ENCODE assay signal across 8 cellular contexts in the genomic region with DNA sequence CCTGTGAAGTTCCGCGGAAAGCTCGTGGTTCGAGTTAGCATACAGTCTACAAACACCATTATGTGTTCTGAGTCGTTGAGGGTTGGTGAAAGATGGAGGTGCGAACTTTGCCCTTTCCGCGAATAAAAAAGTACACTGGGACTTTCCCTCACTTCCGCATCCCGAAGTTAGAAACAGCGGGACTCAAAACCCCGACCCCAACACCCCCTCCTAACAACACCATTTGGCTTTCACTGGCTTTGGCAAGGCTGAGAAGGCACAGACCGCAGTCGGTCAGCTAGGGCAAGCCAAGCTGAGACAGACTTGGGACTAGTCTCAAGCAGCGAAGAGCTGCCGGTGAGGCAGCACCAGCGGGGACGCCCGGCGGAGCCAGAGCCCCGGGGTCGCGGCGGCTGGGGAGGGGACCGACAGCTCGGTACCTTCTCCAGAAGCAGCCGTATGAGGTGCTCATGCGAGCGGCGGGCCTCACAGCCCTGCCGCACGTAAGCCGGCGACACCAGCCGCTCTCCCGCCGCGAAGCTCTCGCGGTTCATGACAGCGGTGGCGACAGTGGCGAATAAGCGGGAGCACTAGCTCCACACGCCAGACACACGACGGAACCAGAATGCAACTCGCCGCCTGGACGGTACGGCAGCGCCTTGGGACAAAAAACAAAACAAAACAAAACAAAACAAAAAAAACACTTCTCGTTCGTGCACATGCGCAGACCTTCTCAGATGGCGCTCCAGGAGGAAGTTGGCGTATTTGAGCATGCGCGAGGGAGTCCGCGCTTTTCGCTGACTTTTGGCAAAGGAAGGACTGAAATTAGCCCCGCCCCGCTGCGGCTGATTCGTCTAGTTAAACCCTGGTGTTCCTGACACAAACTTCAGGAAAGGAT. TPM values are rescaled to one million over a fixed set of nuclear protein-coding genes. Genes with fewer than 3 reads are reported as not detected.
DNase-seq lines count a peak whose midpoint lies in the region; ATAC-seq and TF ChIP-seq lines count a peak whose summit lies in the region.

TSS of gene SEPSECS (minus strand) at position 613 of the 877 bp plus-strand sequence. CDS start at position 533, 80 bp downstream.

- intact Hi-C loops in CD14-positive monocyte (cut with micrococcal nuclease) = loop anchor here in 1 of 2 donors (5.0 to 10.0 kb wide), 4 partner anchors 152 to 578 kb away; partner anchors contain the start of genes ANAPC4, DHX15 and ZCCHC4

- ATAC-seq in GM19397 (IDR thresholded peaks at IDR 0.05; ENCODE audit: unreplicated experiment) (peak; percentile 88), HG03571 (IDR thresholded peaks at IDR 0.05; ENCODE audit: unreplicated experiment) (peak; percentile 80)

- H3K4me1 Mint-ChIP-seq in CD14-positive monocyte = peaks cover 45% of the 10 kb centered on the region

- H3K36me3 ChIP-seq in liver (ENCODE audit: control insufficient read depth in 4 of 4, insufficient read depth in 3 of 4, low read depth in 1 of 4, low read length in 3 of 4) = peaks cover 0 to 6% (median 1%) of the 10 kb centered on the region in 4 donors

- H3K9me3 Mint-ChIP-seq in CD14-positive monocyte = peaks cover 0 to 1% (median 0%) of the 10 kb centered on the region in 7 donors

- under 1% methylated on average over 66 of the region's 66 CpGs for WGBS in liver

- peak within 1 kb of the TSS; percentile 97 to 98 for H3K9ac ChIP-seq in liver (ENCODE audit: low read depth in 1 of 2, low read length in 2 of 2)

- TF ChIP-seq RAD21 in liver (IDR thresholded peaks at IDR 0.05) = peak; percentile 53 to 55

- TF ChIP-seq CTCF in CD14-positive monocyte (IDR thresholded peaks at IDR 0.05) (no peak), liver (IDR thresholded peaks at IDR 0.05; ENCODE audit: low read depth, low read length, missing input control) (peak; percentile 8)

- H3K36me3 Mint-ChIP-seq in CD14-positive monocyte = peaks cover 4 to 19% of the 10 kb centered on the region in 2 donors

- peak within 1 kb of the TSS; percentile 96 to 99 for H3K27ac ChIP-seq in liver (ENCODE audit: low read depth in 1 of 2, low read length in 2 of 2)

- no peaks in the 10 kb centered on the region for H3K9me3 ChIP-seq in liver (ENCODE audit: control insufficient read depth in 4 of 4, low read length in 3 of 4)

- peaks cover 6 to 27% (median 10%) of the 10 kb centered on the region in 4 donors for H3K4me1 ChIP-seq in liver (ENCODE audit: control insufficient read depth in 4 of 4, insufficient read depth in 4 of 4, low read length in 3 of 4)

- peak within 1 kb of the TSS; percentile 90 to 99 (median 98) for H3K27ac Mint-ChIP-seq in CD14-positive monocyte

- peak within 1 kb of the TSS; percentile 78 to 98 (median 83) for H3K4me3 ChIP-seq in liver (ENCODE audit: low read depth in 1 of 3, low read length in 3 of 3)

- H3K27me3 ChIP-seq in liver (ENCODE audit: control insufficient read depth in 4 of 4, insufficient read depth in 4 of 4, low read length in 3 of 4) = no peaks in the 10 kb centered on the region

- H3K27me3 Mint-ChIP-seq in CD14-positive monocyte (ENCODE audit: low read depth in 3 of 3) = peaks cover 0 to 4% (median 0%) of the 10 kb centered on the region in 3 donors

- DNase-seq in CD14-positive monocyte (ENCODE audit: low spot score) (peak; percentile 95), NCI-H82 (lab: John Stamatoyannopoulos, UW) (peak; percentile 96), dermis microvascular lymphatic vessel endothelial cell (ENCODE audit: low read depth in 2 of 2) (peak; percentile 97 to 98)
- peak; percentile 95 to 97 for DNase-seq in activated CD4-positive, alpha-beta T cell treated with anti-CD3 and anti-CD28 coated beads, Interleukin-2, amount 50 U/mL, for 48 hours
- peak; percentile 96 for DNase-seq in stimulated activated CD4-positive, alpha-beta T cell treated with anti-CD3 and anti-CD28 coated beads, Interleukin-4, amount 100 ng/mL, for 24 hours

- H3K4me3 Mint-ChIP-seq in CD14-positive monocyte = peak within 1 kb of the TSS; percentile 86 to 96

TF ChIP-seq in liver, 16 proteins besides CTCF, POLR2A, EP300 and RAD21:
- TF ChIP-seq, protein P1, sequence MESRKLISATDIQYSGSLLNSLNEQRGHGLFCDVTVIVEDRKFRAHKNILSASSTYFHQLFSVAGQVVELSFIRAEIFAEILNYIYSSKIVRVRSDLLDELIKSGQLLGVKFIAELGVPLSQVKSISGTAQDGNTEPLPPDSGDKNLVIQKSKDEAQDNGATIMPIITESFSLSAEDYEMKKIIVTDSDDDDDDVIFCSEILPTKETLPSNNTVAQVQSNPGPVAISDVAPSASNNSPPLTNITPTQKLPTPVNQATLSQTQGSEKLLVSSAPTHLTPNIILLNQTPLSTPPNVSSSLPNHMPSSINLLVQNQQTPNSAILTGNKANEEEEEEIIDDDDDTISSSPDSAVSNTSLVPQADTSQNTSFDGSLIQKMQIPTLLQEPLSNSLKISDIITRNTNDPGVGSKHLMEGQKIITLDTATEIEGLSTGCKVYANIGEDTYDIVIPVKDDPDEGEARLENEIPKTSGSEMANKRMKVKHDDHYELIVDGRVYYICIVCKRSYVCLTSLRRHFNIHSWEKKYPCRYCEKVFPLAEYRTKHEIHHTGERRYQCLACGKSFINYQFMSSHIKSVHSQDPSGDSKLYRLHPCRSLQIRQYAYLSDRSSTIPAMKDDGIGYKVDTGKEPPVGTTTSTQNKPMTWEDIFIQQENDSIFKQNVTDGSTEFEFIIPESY (IDR thresholded peaks at IDR 0.05) = peak; percentile 97
- TF ChIP-seq YY1 (IDR thresholded peaks at IDR 0.05) = peak; percentile 85
- TF ChIP-seq JUND (IDR thresholded peaks at IDR 0.05) = peak in 1 of 2 donors; percentile 43
- peak; percentile 56 for TF ChIP-seq HNF4G (IDR thresholded peaks at IDR 0.05)
- no peak for TF ChIP-seq FOXA1 (IDR thresholded peaks at IDR 0.05)
- TF ChIP-seq, protein P2, sequence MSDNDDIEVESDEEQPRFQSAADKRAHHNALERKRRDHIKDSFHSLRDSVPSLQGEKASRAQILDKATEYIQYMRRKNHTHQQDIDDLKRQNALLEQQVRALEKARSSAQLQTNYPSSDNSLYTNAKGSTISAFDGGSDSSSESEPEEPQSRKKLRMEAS (IDR thresholded peaks at IDR 0.05) = peak; percentile 83
- TF ChIP-seq RXRA (IDR thresholded peaks at IDR 0.05) = peak; percentile 22 to 57
- TF ChIP-seq REST (IDR thresholded peaks at IDR 0.05) = peak; percentile 70
- peak; percentile 61 to 64 for TF ChIP-seq HNF4A (conservative IDR thresholded peaks at IDR 0.05)
- TF ChIP-seq NR2F2 (IDR thresholded peaks at IDR 0.05) = no peak
- TF ChIP-seq FOXA2 (IDR thresholded peaks at IDR 0.05) = no peak
- TF ChIP-seq SP1 (IDR thresholded peaks at IDR 0.05) = peak; percentile 71
- TF ChIP-seq GABPA (IDR thresholded peaks at IDR 0.05 in 1 of 2, conservative IDR thresholded peaks at IDR 0.05 in 1 of 2) = peak in 1 of 2 donors; percentile 85
- TF ChIP-seq TAF1 (conservative IDR thresholded peaks at IDR 0.05) = peak; percentile 97
- TF ChIP-seq ATF3 (IDR thresholded peaks at IDR 0.05) = no peak
- no peak for TF ChIP-seq EGR1 (IDR thresholded peaks at IDR 0.05; ENCODE audit: low read depth in 2 of 2)

RNA-seq across cellular contexts. Expression of gene SEPSECS, which starts in this region (rescaled TPM):
- polyA plus RNA-seq in CD14-positive monocyte (1 to 10 TPM in 1 of 2 donors, under 1 TPM in 1; 0.65 to 2.1 TPM), liver (10 to 100 TPM; 10.3 to 11.5 TPM)
- total RNA-seq in dermis microvascular lymphatic vessel endothelial cell (6.1 and 6.7 TPM in 2 replicates), liver (10 to 100 TPM; 14.9 to 31.7 TPM)

Comparison
In these comparisons a context has a peak if more than half of its experiments do, and no peak if none do; other contexts are left out.
1. Peak in every context shown above with its lines: DNase-seq, ATAC-seq, H3K4me3 ChIP-seq and H3K27ac ChIP-seq.